In genomic region chr7:83964318-83964717, GRCh38 we compare ENCODE assay signal across 28 cellular contexts.
"Had no signal": no experiment of that assay in that cellular context is flagged by ENCODE, and none has a peak within 500 bp of the region (broad histone marks: within the 10 kb centered on the region; RNA-seq: fewer than 3 reads in every experiment).

No MANE protein-coding gene starts in this region.

- H3K27ac ChIP-seq: neutrophil, pancreas, prostate gland, right lobe of liver, sigmoid colon, suprapubic skin, testis, tibial artery, transverse colon, upper lobe of right lung, uterus had no signal

- H3K36me3 Mint-ChIP-seq: naive thymus-derived CD4-positive, alpha-beta T cell; natural killer cell; stimulated activated memory B cell treated with anti-CD40 and anti-IgM and Interleukin-4, amounts not matched to agents 10 μg/mL and 1 μg/mL and 100 μg/mL, for 72 hours had no signal

- H3K27me3 ChIP-seq: neutrophil, pancreas, right lobe of liver, sigmoid colon, suprapubic skin, testis, tibial artery, transverse colon, upper lobe of right lung, uterus had no signal

- H3K9me3 ChIP-seq: neutrophil, pancreas, prostate gland, right lobe of liver, sigmoid colon, suprapubic skin, testis, tibial artery, transverse colon, upper lobe of right lung, uterus had no signal

- ATAC-seq: naive thymus-derived CD4-positive, alpha-beta T cell; natural killer cell; pancreas; right cardiac atrium; right lobe of liver; stimulated activated memory B cell treated with anti-CD40 and anti-IgM and Interleukin-4, amounts not matched to agents 10 μg/mL and 1 μg/mL and 100 μg/mL, for 72 hours; stimulated activated naive CD8-positive, alpha-beta T cell treated with anti-CD3 and anti-CD28 coated beads, Interleukin-15, amount 100 ng/mL, for 72 hours; stimulated activated naive CD8-positive, alpha-beta T cell treated with anti-CD3 and anti-CD28 coated beads, Interleukin-15, Interleukin-2, amounts not matched to agents 100 U/mL and 50 U/mL, for 24 hours; upper lobe of right lung had no signal

- DNase-seq: naive thymus-derived CD4-positive, alpha-beta T cell; natural killer cell; pancreas; right cardiac atrium; right lobe of liver; sigmoid colon; small intestine; stimulated activated CD4-positive, alpha-beta T cell treated with anti-CD3 and anti-CD28 coated beads, Interleukin-12 subunit alpha, Interleukin-12 subunit beta, amount 100 ng/mL, for 4 hours; stimulated activated CD4-positive, alpha-beta T cell treated with anti-CD3 and anti-CD28 coated beads, Interleukin-1b, Interleukin-23, amount 100 ng/mL, for 48 hours; stimulated activated CD4-positive, alpha-beta T cell treated with anti-CD3 and anti-CD28 coated beads, Interleukin-4, amount 100 ng/mL, for 1 hour; stimulated activated CD4-positive, alpha-beta T cell treated with anti-CD3 and anti-CD28 coated beads, Interleukin-4, amount 100 ng/mL, for 4 hours; stimulated activated CD8-positive, alpha-beta memory T cell treated with anti-CD3 and anti-CD28 coated beads, Interleukin-4, amount 100 ng/mL, for 48 hours; stimulated activated naive CD4-positive, alpha-beta T cell; stimulated activated naive CD8-positive, alpha-beta T cell treated with anti-CD3 and anti-CD28 coated beads, Interleukin-15, amount 100 ng/mL, for 72 hours; stimulated activated naive CD8-positive, alpha-beta T cell treated with anti-CD3 and anti-CD28 coated beads, Interleukin-15, Interleukin-2, amounts not matched to agents 100 U/mL and 50 U/mL, for 24 hours; substantia nigra; testis; tibial artery; transverse colon; upper lobe of right lung; uterus had no signal

- H3K4me1 Mint-ChIP-seq: naive thymus-derived CD4-positive, alpha-beta T cell; natural killer cell; nephron; neural crest cell; stimulated activated memory B cell treated with anti-CD40 and anti-IgM and Interleukin-4, amounts not matched to agents 10 μg/mL and 1 μg/mL and 100 μg/mL, for 72 hours; stimulated activated naive CD8-positive, alpha-beta T cell treated with anti-CD3 and anti-CD28 coated beads, Interleukin-15, amount 100 ng/mL, for 72 hours had no signal

- H3K4me3 Mint-ChIP-seq: naive thymus-derived CD4-positive, alpha-beta T cell; natural killer cell; nephron; neural crest cell; stimulated activated memory B cell treated with anti-CD40 and anti-IgM and Interleukin-4, amounts not matched to agents 10 μg/mL and 1 μg/mL and 100 μg/mL, for 72 hours; stimulated activated naive CD8-positive, alpha-beta T cell treated with anti-CD3 and anti-CD28 coated beads, Interleukin-15, amount 100 ng/mL, for 72 hours; type B pancreatic cell had no signal

- H3K36me3 ChIP-seq: neutrophil, pancreas, prostate gland, right lobe of liver, suprapubic skin, tibial artery, transverse colon, upper lobe of right lung, uterus had no signal

- FAIRE-seq: pancreas, small intestine had no signal

- H3K27me3 Mint-ChIP-seq: stimulated activated memory B cell treated with anti-CD40 and anti-IgM and Interleukin-4, amounts not matched to agents 10 μg/mL and 1 μg/mL and 100 μg/mL, for 72 hours; stimulated activated naive CD8-positive, alpha-beta T cell treated with anti-CD3 and anti-CD28 coated beads, Interleukin-15, amount 100 ng/mL, for 72 hours; type B pancreatic cell had no signal

- H3K9me3 Mint-ChIP-seq: naive thymus-derived CD4-positive, alpha-beta T cell; nephron; neural crest cell; stimulated activated memory B cell treated with anti-CD40 and anti-IgM and Interleukin-4, amounts not matched to agents 10 μg/mL and 1 μg/mL and 100 μg/mL, for 72 hours; stimulated activated naive CD8-positive, alpha-beta T cell treated with anti-CD3 and anti-CD28 coated beads, Interleukin-15, amount 100 ng/mL, for 72 hours; type B pancreatic cell had no signal

- H3K27ac Mint-ChIP-seq: naive thymus-derived CD4-positive, alpha-beta T cell; natural killer cell; stimulated activated memory B cell treated with anti-CD40 and anti-IgM and Interleukin-4, amounts not matched to agents 10 μg/mL and 1 μg/mL and 100 μg/mL, for 72 hours; stimulated activated naive CD8-positive, alpha-beta T cell treated with anti-CD3 and anti-CD28 coated beads, Interleukin-15, amount 100 ng/mL, for 72 hours; type B pancreatic cell had no signal

- H3K4me3 ChIP-seq: pancreas, prostate gland, right lobe of liver, sigmoid colon, suprapubic skin, testis, tibial artery, transverse colon, upper lobe of right lung, uterus had no signal
